In genomic region chr5:101838329-101838964, GRCh38 we compare ENCODE assay signal across 14 cellular contexts.
"Had no signal": no experiment of that assay in that cellular context is flagged by ENCODE, and none has a peak within 500 bp of the region (broad histone marks: within the 10 kb centered on the region; RNA-seq: fewer than 3 reads in every experiment).

No MANE protein-coding gene starts in this region.

- H3K9me3 ChIP-seq: breast epithelium, gastrocnemius medialis, right atrium auricular region, tibial artery had no signal

- H3K27ac ChIP-seq: breast epithelium, dorsolateral prefrontal cortex, gastrocnemius medialis, heart right ventricle, right atrium auricular region, tibial artery had no signal

- DNase-seq: activated effector memory CD4-positive, alpha-beta T cell treated with Interleukin-2 at 50 U/mL for 16 hours; activated T-cell treated with anti-CD3 and anti-CD28 coated beads, Interleukin-2, amount 50 U/mL, for 24 hours; amniotic stem cell; dorsolateral prefrontal cortex; gastrocnemius medialis; heart right ventricle; left ventricle myocardium superior; tibial artery had no signal

- H3K4me2 ChIP-seq: smooth muscle cell had no signal

- ATAC-seq: activated naive CD4-positive, alpha-beta T cell treated with anti-CD3 and anti-CD28 coated beads, Interleukin-2, amount 50 U/mL, for 72 hours; gastrocnemius medialis; heart right ventricle; left ventricle myocardium superior; stimulated activated memory B cell treated with anti-CD40 and anti-IgM and Interleukin-4, amounts not matched to agents 10 μg/mL and 1 μg/mL and 100 μg/mL, for 72 hours had no signal

- H3K27me3 ChIP-seq: breast epithelium, dorsolateral prefrontal cortex, gastrocnemius medialis, heart right ventricle, right atrium auricular region, tibial artery had no signal

- H3K4me1 ChIP-seq: breast epithelium, gastrocnemius medialis, heart right ventricle, right atrium auricular region had no signal

- FAIRE-seq: keratinocyte had no signal

- H3K4me3 ChIP-seq: breast epithelium, dorsolateral prefrontal cortex, gastrocnemius medialis, heart right ventricle, right atrium auricular region, smooth muscle cell, tibial artery had no signal

- H3K36me3 ChIP-seq: breast epithelium, gastrocnemius medialis, heart right ventricle, right atrium auricular region, tibial artery had no signal
